In the genomic region with DNA sequence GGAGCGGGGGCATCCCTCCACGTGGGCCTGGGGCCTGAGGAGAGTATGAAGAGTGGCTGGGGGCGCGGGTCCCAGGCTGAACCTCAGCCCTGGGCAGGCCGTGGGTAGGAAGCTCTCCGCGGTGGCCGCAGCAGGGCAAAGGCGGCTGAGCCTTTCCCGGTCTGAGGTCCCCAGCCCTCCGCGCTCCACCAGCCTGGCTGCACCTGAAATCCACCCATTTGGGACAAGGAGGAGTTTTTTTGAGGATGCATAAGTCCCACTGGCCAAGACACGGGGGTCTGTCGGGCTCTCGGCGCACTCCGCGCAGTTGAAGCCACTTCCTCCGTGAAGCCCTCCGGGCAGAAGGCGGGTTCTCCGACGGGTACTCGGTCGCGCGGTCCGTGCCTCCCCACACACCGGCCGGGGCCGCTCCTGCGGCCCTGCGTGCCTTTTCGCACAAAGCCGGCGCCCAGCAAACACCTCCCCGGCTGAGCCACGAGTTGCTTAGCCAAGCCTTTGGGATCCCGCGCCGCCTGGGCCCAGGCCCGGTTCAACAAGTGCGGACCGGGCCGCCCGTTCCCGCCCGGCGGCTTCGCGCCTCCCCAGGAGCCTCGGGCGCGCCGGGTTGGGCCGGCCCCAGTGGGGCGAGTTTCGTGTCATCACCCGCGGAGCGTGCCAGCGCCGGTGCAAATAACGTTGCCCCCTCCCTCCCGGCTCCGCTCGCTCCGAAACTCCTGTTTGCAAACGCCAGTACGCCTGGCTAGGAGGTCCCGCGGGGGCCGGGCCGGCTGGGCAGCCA, we compare ENCODE assay signal across 8 cellular contexts. TPM values are rescaled to one million over a fixed set of nuclear protein-coding genes. Genes with fewer than 3 reads are reported as not detected.
DNase-seq lines count a peak whose midpoint lies in the region; ATAC-seq, FAIRE-seq and TF ChIP-seq lines count a peak whose summit lies in the region.

No MANE protein-coding gene starts in this region.

- no peak overlapping the region for H2AFZ ChIP-seq in keratinocyte (ENCODE audit: control insufficient read depth, low read length)

- H3K4me1 Mint-ChIP-seq in activated CD8-positive, alpha-beta T cell treated with anti-CD3 and anti-CD28 coated beads for 36 hours (ENCODE audit: low read depth): peaks cover 25% of the 10 kb centered on the region
- H3K4me1 Mint-ChIP-seq in activated CD8-positive, alpha-beta T cell treated with anti-CD3 and anti-CD28 coated beads, Interleukin-2, amount 10 ng/mL, durations not matched to agents 7 days and 5 days (ENCODE audit: low read depth): peaks cover 36% of the 10 kb centered on the region
- peaks cover 30% of the 10 kb centered on the region for H3K4me1 Mint-ChIP-seq in activated T-helper 2 cell treated with anti-CD3 and anti-CD28 coated beads, Interferon-gamma antibody, Interleukin-2, Interleukin-4, amounts not matched to agents 10 μg/mL and 5 μg/mL and 100 μg/mL, durations not matched to agents 14 hours and 24 hours and 36 hours (ENCODE audit: low read depth)
- H3K4me1 Mint-ChIP-seq in stimulated activated effector memory CD8-positive, alpha-beta T cell treated with anti-CD3 and anti-CD28 coated beads, Interleukin-12 subunit alpha, Interleukin-12 subunit beta, amount 100 ng/mL, for 72 hours: peaks cover 36% of the 10 kb centered on the region

- H3K4me3 ChIP-seq in keratinocyte (ENCODE audit: control insufficient read depth in 2 of 3, extremely low read depth in 1 of 3, insufficient read depth in 2 of 3, low read depth in 1 of 3, low read length in 3 of 3): peak overlapping the region in 2 of 3 experiments; percentile 11 to 27

- peaks cover 18% of the 10 kb centered on the region for H3K27me3 ChIP-seq in keratinocyte (ENCODE audit: control insufficient read depth, extremely low read depth, insufficient read depth, low read length)

- peaks cover 21% of the 10 kb centered on the region for H3K4me1 ChIP-seq in keratinocyte (ENCODE audit: control insufficient read depth, extremely low read depth, insufficient read depth, low read length)

- dilution Hi-C loops in keratinocyte (cut with MboI; ENCODE audit: extremely low pct_ligation_motif_present, low sequenced_read_pairs): no loop called here

- peak overlapping the region; percentile 56 for H3K4me2 ChIP-seq in keratinocyte (ENCODE audit: control insufficient read depth, extremely low read depth, insufficient read depth, low read depth, low read length)

- H3K36me3 ChIP-seq in keratinocyte (ENCODE audit: control insufficient read depth in 2 of 2, extremely low read depth in 1 of 2, insufficient read depth in 2 of 2, low read length in 2 of 2): no peaks in the 10 kb centered on the region

- CTCF ChIA-PET in activated CD8-positive, alpha-beta T cell treated with anti-CD3 and anti-CD28 coated beads for 36 hours (lab: Charles Lee): no interaction called here
- CTCF ChIA-PET in activated CD8-positive, alpha-beta T cell treated with anti-CD3 and anti-CD28 coated beads, Interleukin-2, amount 10 ng/mL, durations not matched to agents 7 days and 5 days (lab: Charles Lee): interaction anchor here (1.9 to 3.3 kb wide), 2 partner anchors 15 to 31 kb away, joined by 11 to 28 read pairs; no protein-coding TSS in a partner anchor

- intact Hi-C loops in activated CD8-positive, alpha-beta T cell treated with anti-CD3 and anti-CD28 coated beads for 36 hours (cut with micrococcal nuclease): no loop called here
- intact Hi-C loops in activated T-helper 2 cell treated with anti-CD3 and anti-CD28 coated beads, Interferon-gamma antibody, Interleukin-2, Interleukin-4, amounts not matched to agents 10 μg/mL and 5 μg/mL and 100 μg/mL, durations not matched to agents 14 hours and 24 hours and 36 hours (cut with micrococcal nuclease): no loop called here

- ATAC-seq in activated CD8-positive, alpha-beta T cell treated with anti-CD3 and anti-CD28 coated beads for 36 hours: no peak
- no peak for ATAC-seq in activated CD8-positive, alpha-beta T cell treated with anti-CD3 and anti-CD28 coated beads, Interleukin-2, amount 10 ng/mL, durations not matched to agents 7 days and 5 days
- ATAC-seq in stimulated activated effector memory CD8-positive, alpha-beta T cell treated with anti-CD3 and anti-CD28 coated beads, Interleukin-12 subunit alpha, Interleukin-12 subunit beta, amount 100 ng/mL, for 72 hours: no peak
- no peak for ATAC-seq in HG03025 (IDR thresholded peaks at IDR 0.05; ENCODE audit: low FRiP score, unreplicated experiment)

- TF ChIP-seq CTCF in activated CD8-positive, alpha-beta T cell treated with anti-CD3 and anti-CD28 coated beads for 36 hours (IDR thresholded peaks at IDR 0.05): no peak
- no peak for TF ChIP-seq CTCF in keratinocyte (optimal IDR thresholded peaks at IDR 0.05 in 1 of 3, IDR thresholded peaks at IDR 0.05 in 1 of 3, conservative IDR thresholded peaks at IDR 0.05 in 1 of 3; ENCODE audit: extremely low read depth in 1 of 3, insufficient read depth in 2 of 3, low read length in 3 of 3)

- no peaks in the 10 kb centered on the region for H4K20me1 ChIP-seq in keratinocyte (ENCODE audit: control insufficient read depth, extremely low read depth, insufficient read depth, low read length)

- H3K36me3 Mint-ChIP-seq in activated CD8-positive, alpha-beta T cell treated with anti-CD3 and anti-CD28 coated beads for 36 hours (ENCODE audit: low read depth): no peaks in the 10 kb centered on the region
- no peaks in the 10 kb centered on the region for H3K36me3 Mint-ChIP-seq in activated CD8-positive, alpha-beta T cell treated with anti-CD3 and anti-CD28 coated beads, Interleukin-2, amount 10 ng/mL, durations not matched to agents 7 days and 5 days (ENCODE audit: low read depth)
- H3K36me3 Mint-ChIP-seq in activated T-helper 2 cell treated with anti-CD3 and anti-CD28 coated beads, Interferon-gamma antibody, Interleukin-2, Interleukin-4, amounts not matched to agents 10 μg/mL and 5 μg/mL and 100 μg/mL, durations not matched to agents 14 hours and 24 hours and 36 hours (ENCODE audit: low read depth): peaks cover 3% of the 10 kb centered on the region
- no peaks in the 10 kb centered on the region for H3K36me3 Mint-ChIP-seq in stimulated activated effector memory CD8-positive, alpha-beta T cell treated with anti-CD3 and anti-CD28 coated beads, Interleukin-12 subunit alpha, Interleukin-12 subunit beta, amount 100 ng/mL, for 72 hours

- H3K79me2 ChIP-seq in keratinocyte (ENCODE audit: control insufficient read depth, insufficient read depth, low read length): no peaks in the 10 kb centered on the region

- no peaks in the 10 kb centered on the region for H3K9me3 Mint-ChIP-seq in activated CD8-positive, alpha-beta T cell treated with anti-CD3 and anti-CD28 coated beads for 36 hours
- no peaks in the 10 kb centered on the region for H3K9me3 Mint-ChIP-seq in activated CD8-positive, alpha-beta T cell treated with anti-CD3 and anti-CD28 coated beads, Interleukin-2, amount 10 ng/mL, durations not matched to agents 7 days and 5 days (ENCODE audit: insufficient read depth)
- no peaks in the 10 kb centered on the region for H3K9me3 Mint-ChIP-seq in activated T-helper 2 cell treated with anti-CD3 and anti-CD28 coated beads, Interferon-gamma antibody, Interleukin-2, Interleukin-4, amounts not matched to agents 10 μg/mL and 5 μg/mL and 100 μg/mL, durations not matched to agents 14 hours and 24 hours and 36 hours
- H3K9me3 Mint-ChIP-seq in stimulated activated effector memory CD8-positive, alpha-beta T cell treated with anti-CD3 and anti-CD28 coated beads, Interleukin-12 subunit alpha, Interleukin-12 subunit beta, amount 100 ng/mL, for 72 hours: no peaks in the 10 kb centered on the region

- peak overlapping the region; percentile 37 for H3K4me3 Mint-ChIP-seq in activated CD8-positive, alpha-beta T cell treated with anti-CD3 and anti-CD28 coated beads for 36 hours
- no peak overlapping the region for H3K4me3 Mint-ChIP-seq in activated CD8-positive, alpha-beta T cell treated with anti-CD3 and anti-CD28 coated beads, Interleukin-2, amount 10 ng/mL, durations not matched to agents 7 days and 5 days
- peak overlapping the region; percentile 51 for H3K4me3 Mint-ChIP-seq in activated T-helper 2 cell treated with anti-CD3 and anti-CD28 coated beads, Interferon-gamma antibody, Interleukin-2, Interleukin-4, amounts not matched to agents 10 μg/mL and 5 μg/mL and 100 μg/mL, durations not matched to agents 14 hours and 24 hours and 36 hours (ENCODE audit: low read depth)
- H3K4me3 Mint-ChIP-seq in stimulated activated effector memory CD8-positive, alpha-beta T cell treated with anti-CD3 and anti-CD28 coated beads, Interleukin-12 subunit alpha, Interleukin-12 subunit beta, amount 100 ng/mL, for 72 hours: peak overlapping the region; percentile 68

- H3K27me3 Mint-ChIP-seq in activated CD8-positive, alpha-beta T cell treated with anti-CD3 and anti-CD28 coated beads for 36 hours: peaks cover 42% of the 10 kb centered on the region
- H3K27me3 Mint-ChIP-seq in activated CD8-positive, alpha-beta T cell treated with anti-CD3 and anti-CD28 coated beads, Interleukin-2, amount 10 ng/mL, durations not matched to agents 7 days and 5 days (ENCODE audit: low read depth): peaks cover 49% of the 10 kb centered on the region
- H3K27me3 Mint-ChIP-seq in activated T-helper 2 cell treated with anti-CD3 and anti-CD28 coated beads, Interferon-gamma antibody, Interleukin-2, Interleukin-4, amounts not matched to agents 10 μg/mL and 5 μg/mL and 100 μg/mL, durations not matched to agents 14 hours and 24 hours and 36 hours (ENCODE audit: low read depth): peaks cover 39% of the 10 kb centered on the region

- H3K9ac ChIP-seq in keratinocyte (ENCODE audit: control insufficient read depth, extremely low read depth, insufficient read depth, low read length): no peak overlapping the region

- no peak for DNase-seq in activated CD8-positive, alpha-beta T cell treated with anti-CD3 and anti-CD28 coated beads for 36 hours
- DNase-seq in activated CD8-positive, alpha-beta T cell treated with anti-CD3 and anti-CD28 coated beads, Interleukin-2, amount 10 ng/mL, durations not matched to agents 7 days and 5 days: no peak
- DNase-seq in activated T-helper 2 cell treated with anti-CD3 and anti-CD28 coated beads, Interferon-gamma antibody, Interleukin-2, Interleukin-4, amounts not matched to agents 10 μg/mL and 5 μg/mL and 100 μg/mL, durations not matched to agents 14 hours and 24 hours and 36 hours (ENCODE audit: low spot score): no peak
- no peak for DNase-seq in keratinocyte (ENCODE audit: low read depth, low spot score)
- no peak for DNase-seq in stimulated activated effector memory CD8-positive, alpha-beta T cell treated with anti-CD3 and anti-CD28 coated beads, Interleukin-12 subunit alpha, Interleukin-12 subunit beta, amount 100 ng/mL, for 72 hours (ENCODE audit: low spot score in 2 of 2)
- no peak for DNase-seq in RPMI8226
- no peak for DNase-seq in SW 1271 (lab: John Stamatoyannopoulos, UW)

- no peaks in the 10 kb centered on the region for H3K9me3 ChIP-seq in keratinocyte (ENCODE audit: control insufficient read depth, low read depth, low read length)

- POLR2A ChIA-PET in activated CD8-positive, alpha-beta T cell treated with anti-CD3 and anti-CD28 coated beads for 36 hours (lab: Charles Lee): no interaction called here
- POLR2A ChIA-PET in activated CD8-positive, alpha-beta T cell treated with anti-CD3 and anti-CD28 coated beads, Interleukin-2, amount 10 ng/mL, durations not matched to agents 7 days and 5 days (lab: Charles Lee): no interaction called here

- no peaks in the 10 kb centered on the region for H3K9me1 ChIP-seq in keratinocyte (ENCODE audit: control insufficient read depth, extremely low read depth, insufficient read depth, low read length)

- no peak overlapping the region for H3K27ac ChIP-seq in keratinocyte (ENCODE audit: control insufficient read depth, insufficient read depth, low read length)

- FAIRE-seq in keratinocyte (lab: Jason Lieb, UNC): no peak

- no peak overlapping the region for H3K27ac Mint-ChIP-seq in activated CD8-positive, alpha-beta T cell treated with anti-CD3 and anti-CD28 coated beads for 36 hours
- no peak overlapping the region for H3K27ac Mint-ChIP-seq in activated CD8-positive, alpha-beta T cell treated with anti-CD3 and anti-CD28 coated beads, Interleukin-2, amount 10 ng/mL, durations not matched to agents 7 days and 5 days
- H3K27ac Mint-ChIP-seq in activated T-helper 2 cell treated with anti-CD3 and anti-CD28 coated beads, Interferon-gamma antibody, Interleukin-2, Interleukin-4, amounts not matched to agents 10 μg/mL and 5 μg/mL and 100 μg/mL, durations not matched to agents 14 hours and 24 hours and 36 hours: no peak overlapping the region
- H3K27ac Mint-ChIP-seq in stimulated activated effector memory CD8-positive, alpha-beta T cell treated with anti-CD3 and anti-CD28 coated beads, Interleukin-12 subunit alpha, Interleukin-12 subunit beta, amount 100 ng/mL, for 72 hours: peak overlapping the region; percentile 65

RNA-seq across cellular contexts. Expression of gene OVOL1, which starts 0.7 kb away (rescaled TPM):
- total RNA-seq in activated CD8-positive, alpha-beta T cell treated with anti-CD3 and anti-CD28 coated beads for 36 hours: 1 to 10 TPM in 1 of 2 experiments, under 1 TPM in 1; 0.90 to 1.2 TPM
- total RNA-seq in activated CD8-positive, alpha-beta T cell treated with anti-CD3 and anti-CD28 coated beads, Interleukin-2, amount 10 ng/mL, durations not matched to agents 7 days and 5 days: under 1 TPM in 1 of 2 experiments, not detected in 1; 0.08 TPM
- total RNA-seq in activated T-helper 2 cell treated with anti-CD3 and anti-CD28 coated beads, Interferon-gamma antibody, Interleukin-2, Interleukin-4, amounts not matched to agents 10 μg/mL and 5 μg/mL and 100 μg/mL, durations not matched to agents 14 hours and 24 hours and 36 hours: 0.16 TPM in 2 replicates
- 2.1 to 23.2 TPM (median 7.5 TPM) in 3 replicates for polyA plus RNA-seq in keratinocyte
- polyA plus RNA-seq in keratinocyte (2011; ENCODE audit: low read depth): 40.0 TPM
- polyA plus RNA-seq in keratinocyte (2011; cell fraction: cytosol; rRNA removed): 4.8 and 5.1 TPM in 2 replicates
- polyA plus RNA-seq in keratinocyte (2011; cell fraction: nucleus; rRNA removed): 16.0 and 18.4 TPM in 2 replicates
- polyA plus RNA-seq in keratinocyte (2012; ENCODE audit: low replicate concordance): 2.2 and 136 TPM in 2 replicates
- 3.1 to 41.5 TPM (median 11.4 TPM) in 3 replicates for polyA minus RNA-seq in keratinocyte
- polyA minus RNA-seq in keratinocyte (2011; cell fraction: cytosol; rRNA and poly(A)+ RNA removed): 9.8 TPM
- 17.5 and 20.6 TPM in 2 replicates for polyA minus RNA-seq in keratinocyte (2011; cell fraction: nucleus; rRNA and poly(A)+ RNA removed)

RNA-seq across cellular contexts. Expression of gene AP5B1, which starts 5.4 kb away (rescaled TPM):
- 10 to 100 TPM; 30.9 to 31.1 TPM for total RNA-seq in activated CD8-positive, alpha-beta T cell treated with anti-CD3 and anti-CD28 coated beads for 36 hours
- total RNA-seq in activated CD8-positive, alpha-beta T cell treated with anti-CD3 and anti-CD28 coated beads, Interleukin-2, amount 10 ng/mL, durations not matched to agents 7 days and 5 days: 10 to 100 TPM; 21.9 to 22.5 TPM
- total RNA-seq in activated T-helper 2 cell treated with anti-CD3 and anti-CD28 coated beads, Interferon-gamma antibody, Interleukin-2, Interleukin-4, amounts not matched to agents 10 μg/mL and 5 μg/mL and 100 μg/mL, durations not matched to agents 14 hours and 24 hours and 36 hours: 24.6 and 24.9 TPM in 2 replicates
- polyA plus RNA-seq in keratinocyte: 3.1 to 6.8 TPM (median 3.1 TPM) in 3 replicates
- polyA plus RNA-seq in keratinocyte (2011; ENCODE audit: low read depth): 1.9 TPM
- 1.6 and 3.2 TPM in 2 replicates for polyA plus RNA-seq in keratinocyte (2011; cell fraction: cytosol; rRNA removed)
- 9.4 and 12.4 TPM in 2 replicates for polyA plus RNA-seq in keratinocyte (2011; cell fraction: nucleus; rRNA removed)
- 5.1 and 6.5 TPM in 2 replicates for polyA plus RNA-seq in keratinocyte (2012; ENCODE audit: low replicate concordance)
- polyA minus RNA-seq in keratinocyte: 6.3 to 10.1 TPM (median 7.3 TPM) in 3 replicates
- polyA minus RNA-seq in keratinocyte (2011; cell fraction: cytosol; rRNA and poly(A)+ RNA removed): 10.7 TPM
- polyA minus RNA-seq in keratinocyte (2011; cell fraction: nucleus; rRNA and poly(A)+ RNA removed): 12.8 TPM in 2 replicates

RNA-seq across cellular contexts. Expression of gene SNX32, which starts 47.6 kb away (rescaled TPM):
- total RNA-seq in activated CD8-positive, alpha-beta T cell treated with anti-CD3 and anti-CD28 coated beads for 36 hours: 1 to 10 TPM; 1.6 to 2.1 TPM
- total RNA-seq in activated CD8-positive, alpha-beta T cell treated with anti-CD3 and anti-CD28 coated beads, Interleukin-2, amount 10 ng/mL, durations not matched to agents 7 days and 5 days: 1 to 10 TPM in 1 of 2 experiments, under 1 TPM in 1; 0.44 to 1.6 TPM
- total RNA-seq in activated T-helper 2 cell treated with anti-CD3 and anti-CD28 coated beads, Interferon-gamma antibody, Interleukin-2, Interleukin-4, amounts not matched to agents 10 μg/mL and 5 μg/mL and 100 μg/mL, durations not matched to agents 14 hours and 24 hours and 36 hours: 0.64 and 0.96 TPM in 2 replicates
- 0.12 to 0.44 TPM (median 0.15 TPM) in 3 replicates for polyA plus RNA-seq in keratinocyte
- polyA plus RNA-seq in keratinocyte (2011; ENCODE audit: low read depth): 0.39 TPM
- polyA plus RNA-seq in keratinocyte (2011; cell fraction: cytosol; rRNA removed): 0.04 and 0.08 TPM in 2 replicates
- 0.84 and 1.2 TPM in 2 replicates for polyA plus RNA-seq in keratinocyte (2011; cell fraction: nucleus; rRNA removed)
- polyA plus RNA-seq in keratinocyte (2012; ENCODE audit: low replicate concordance): 0.21 and 0.93 TPM in 2 replicates
- polyA minus RNA-seq in keratinocyte: 0.79 TPM in 1 of 3 replicates, not detected in the others
- polyA minus RNA-seq in keratinocyte (2011; cell fraction: cytosol; rRNA and poly(A)+ RNA removed): not detected
- polyA minus RNA-seq in keratinocyte (2011; cell fraction: nucleus; rRNA and poly(A)+ RNA removed): 0.47 TPM in 1 of 2 replicates, not detected in the other
